ENCODE assay signal across 8 cellular contexts in genomic region chr5:151742870-151743294, GRCh38. TPM values are rescaled to one million over a fixed set of nuclear protein-coding genes. Genes with fewer than 3 reads are reported as not detected.
DNase-seq lines count a peak whose midpoint lies in the region; ATAC-seq and TF ChIP-seq lines count a peak whose summit lies in the region.

No MANE protein-coding gene starts in this region.

- no peak overlapping the region for H3K27ac Mint-ChIP-seq in GM23338
- no peak overlapping the region for H3K27ac Mint-ChIP-seq in activated naive CD8-positive, alpha-beta T cell treated with anti-CD3 and anti-CD28 coated beads for 36 hours

- H3F3A ChIP-seq in GM23338 (replicated peaks; ENCODE audit: low read depth): no peaks in the 10 kb centered on the region

- H3K36me3 Mint-ChIP-seq in GM23338 (ENCODE audit: low read depth): peaks cover 4% of the 10 kb centered on the region; the same call in 2 of the 3 replicates
- peaks cover 20% of the 10 kb centered on the region for H3K36me3 Mint-ChIP-seq in activated naive CD8-positive, alpha-beta T cell treated with anti-CD3 and anti-CD28 coated beads for 36 hours

- H3K4me1 Mint-ChIP-seq in GM23338: peaks cover 18% of the 10 kb centered on the region
- peaks cover 27% of the 10 kb centered on the region for H3K4me1 Mint-ChIP-seq in activated naive CD8-positive, alpha-beta T cell treated with anti-CD3 and anti-CD28 coated beads for 36 hours

- no peak overlapping the region for H2AFZ ChIP-seq in GM23338
- no peak overlapping the region for H2AFZ ChIP-seq in parathyroid adenoma

- H3K4me2 ChIP-seq in GM23338 (no peak overlapping the region), parathyroid adenoma (ENCODE audit: low read length) (no peak overlapping the region)

- H3K4me3 ChIP-seq in GM23338 (no peak overlapping the region), SJCRH30 (no peak overlapping the region), fibroblast of the aortic adventitia (ENCODE audit: low read depth, low read length) (no peak overlapping the region), parathyroid adenoma (ENCODE audit: low read depth, low read length) (no peak overlapping the region)

- no peaks in the 10 kb centered on the region for H3K9me2 ChIP-seq in GM23338 (ENCODE audit: insufficient read depth)

- ATAC-seq in GM23338: peak; percentile 51

- H3K79me2 ChIP-seq in GM23338 (replicated peaks; ENCODE audit: insufficient read depth) (no peaks in the 10 kb centered on the region), parathyroid adenoma (no peaks in the 10 kb centered on the region)

- H3K27me3 Mint-ChIP-seq in GM23338 (ENCODE audit: insufficient read depth, low read depth, poor library complexity): peaks cover 13% of the 10 kb centered on the region
- H3K27me3 Mint-ChIP-seq in activated naive CD8-positive, alpha-beta T cell treated with anti-CD3 and anti-CD28 coated beads for 36 hours: no peaks in the 10 kb centered on the region

- H3K9me3 ChIP-seq in SJCRH30 (replicated peaks) (no peaks in the 10 kb centered on the region), parathyroid adenoma (ENCODE audit: control insufficient read depth, low read length) (no peaks in the 10 kb centered on the region)

- TF ChIP-seq CTCF in AG09319 (IDR thresholded peaks at IDR 0.05; ENCODE audit: low read depth, low read length): peak; percentile 70
- TF ChIP-seq CTCF in GM23338 (conservative IDR thresholded peaks at IDR 0.05; ENCODE audit: low read depth in 2 of 2): peak; percentile 80 to 93
- peak; percentile 78 for TF ChIP-seq CTCF in fibroblast of the aortic adventitia (IDR thresholded peaks at IDR 0.05; ENCODE audit: insufficient read depth, low read length)
- TF ChIP-seq CTCF in parathyroid adenoma (IDR thresholded peaks at IDR 0.05): peak; percentile 63

- DNase-seq in AG09319 (ENCODE audit: extremely low read depth, low read depth) (no peak), GM23338 (ENCODE audit: low spot score) (peak; percentile 89), SJCRH30 (peak; percentile 47 to 73), fibroblast of the aortic adventitia (ENCODE audit: low read depth) (peak; percentile 79), NCI-H446 treated with DMSO at 0.1 percent for 48 hours (lab: John Stamatoyannopoulos, UW) (no peak)
- no peak for DNase-seq in activated CD4-positive, alpha-beta T cell treated with anti-CD3 and anti-CD28 coated beads, Interleukin-2, amount 50 U/mL, for 4 hours
- DNase-seq in activated naive CD8-positive, alpha-beta T cell treated with anti-CD3 and anti-CD28 coated beads for 36 hours: no peak

- H3K4me3 Mint-ChIP-seq in GM23338: no peak overlapping the region
- H3K4me3 Mint-ChIP-seq in activated naive CD8-positive, alpha-beta T cell treated with anti-CD3 and anti-CD28 coated beads for 36 hours: no peak overlapping the region

- peaks cover 10% of the 10 kb centered on the region for H3K4me1 ChIP-seq in GM23338 (ENCODE audit: insufficient read depth)
- H3K4me1 ChIP-seq in SJCRH30: peaks cover 15% of the 10 kb centered on the region
- peaks cover 4% of the 10 kb centered on the region for H3K4me1 ChIP-seq in parathyroid adenoma

- H3K9ac ChIP-seq in parathyroid adenoma: no peak overlapping the region

- H3K27ac ChIP-seq in GM23338 (ENCODE audit: low read depth) (no peak overlapping the region), SJCRH30 (no peak overlapping the region), parathyroid adenoma (no peak overlapping the region)

- H3K36me3 ChIP-seq in GM23338 (ENCODE audit: insufficient read depth) (no peaks in the 10 kb centered on the region), SJCRH30 (no peaks in the 10 kb centered on the region), parathyroid adenoma (ENCODE audit: control insufficient read depth, insufficient read depth, low read length) (no peaks in the 10 kb centered on the region)

- H3K9me3 Mint-ChIP-seq in GM23338: no peaks in the 10 kb centered on the region
- H3K9me3 Mint-ChIP-seq in activated naive CD8-positive, alpha-beta T cell treated with anti-CD3 and anti-CD28 coated beads for 36 hours: no peaks in the 10 kb centered on the region

- no peaks in the 10 kb centered on the region for H4K20me1 ChIP-seq in GM23338 (replicated peaks; ENCODE audit: insufficient read depth)

- H3K27me3 ChIP-seq in GM23338 (ENCODE audit: insufficient read depth) (no peaks in the 10 kb centered on the region), SJCRH30 (no peaks in the 10 kb centered on the region), parathyroid adenoma (ENCODE audit: control insufficient read depth, insufficient read depth, low read length) (no peaks in the 10 kb centered on the region)

TF ChIP-seq in GM23338, 12 proteins besides CTCF, POLR2A, EP300 and RAD21:
- no peak for TF ChIP-seq REST (IDR thresholded peaks at IDR 0.05; ENCODE audit: unreplicated experiment)

RNA-seq across cellular contexts. Expression of gene ATOX1, which starts 15.5 kb away (rescaled TPM):
- 118 and 123 TPM in 2 replicates for total RNA-seq in GM23338 (2014; rRNA removed; shearing (Covaris generic))
- polyA plus RNA-seq in GM23338 (2016; fragmentation: Nextera tagmentation; extraction: Ambion mirVana): 120 and 134 TPM in 2 replicates
- total RNA-seq in SJCRH30 (2014; rRNA removed; shearing (Covaris generic)): 65.0 and 68.4 TPM in 2 replicates
- 28.6 and 66.6 TPM in 2 replicates for total RNA-seq in fibroblast of the aortic adventitia (ENCODE audit: low replicate concordance)
- total RNA-seq in activated naive CD8-positive, alpha-beta T cell treated with anti-CD3 and anti-CD28 coated beads for 36 hours: 10 to 100 TPM; 97.7 to 98.6 TPM

RNA-seq across cellular contexts. Expression of gene G3BP1, which starts 28.9 kb away (rescaled TPM):
- 323 and 345 TPM in 2 replicates for total RNA-seq in GM23338 (2014; rRNA removed; shearing (Covaris generic))
- 158 and 183 TPM in 2 replicates for polyA plus RNA-seq in GM23338 (2016; fragmentation: Nextera tagmentation; extraction: Ambion mirVana)
- total RNA-seq in SJCRH30 (2014; rRNA removed; shearing (Covaris generic)): 265 and 269 TPM in 2 replicates
- total RNA-seq in fibroblast of the aortic adventitia (ENCODE audit: low replicate concordance): 161 and 239 TPM in 2 replicates
- 100 to 1,000 TPM; 364 to 375 TPM for total RNA-seq in activated naive CD8-positive, alpha-beta T cell treated with anti-CD3 and anti-CD28 coated beads for 36 hours

RNA-seq across cellular contexts. Expression of gene SPARC, which starts 56.2 kb away (rescaled TPM):
- 203 and 218 TPM in 2 replicates for total RNA-seq in GM23338 (2014; rRNA removed; shearing (Covaris generic))
- 200 and 225 TPM in 2 replicates for polyA plus RNA-seq in GM23338 (2016; fragmentation: Nextera tagmentation; extraction: Ambion mirVana)
- total RNA-seq in SJCRH30 (2014; rRNA removed; shearing (Covaris generic)): 1,211 and 1,265 TPM in 2 replicates
- total RNA-seq in fibroblast of the aortic adventitia (ENCODE audit: low replicate concordance): 1,011 and 5,653 TPM in 2 replicates
- total RNA-seq in activated naive CD8-positive, alpha-beta T cell treated with anti-CD3 and anti-CD28 coated beads for 36 hours: under 1 TPM; 0.62 to 0.66 TPM

Comparison
In these comparisons a context has a peak if more than half of its experiments do, and no peak if none do; other contexts are left out.
1. DNase-seq: peak in GM23338 (single experiment), SJCRH30 (2 of 2) and fibroblast of the aortic adventitia (single experiment); none in AG09319 (single experiment), activated CD4-positive, alpha-beta T cell treated with anti-CD3 and anti-CD28 coated beads, Interleukin-2, amount 50 U/mL, for 4 hours (0 of 2), NCI-H446 treated with DMSO at 0.1 percent for 48 hours (single experiment) and activated naive CD8-positive, alpha-beta T cell treated with anti-CD3 and anti-CD28 coated beads for 36 hours (single experiment).
2. RNA of gene SPARC, which starts 56.2 kb away (total RNA-seq): 1,211 to 1,265 TPM in SJCRH30, 1,011 to 5,653 TPM in fibroblast of the aortic adventitia and 203 to 218 TPM in GM23338; 0.62 to 0.66 TPM in activated naive CD8-positive, alpha-beta T cell treated with anti-CD3 and anti-CD28 coated beads for 36 hours; every median in the first group is over 100 times any median in the second.
3. Peak in every context shown above with its lines, with median percentiles within 50 percentile points of each other: CTCF ChIP-seq.